ENCODE assay signal across 8 cellular contexts in genomic region chr1:171251042-171251740, GRCh38. TPM values are rescaled to one million over a fixed set of nuclear protein-coding genes. Genes with fewer than 3 reads are reported as not detected.
DNase-seq lines count a peak whose midpoint lies in the region; ATAC-seq lines count a peak whose summit lies in the region.

No MANE protein-coding gene starts in this region.

- no peak overlapping the region for H2BK5ac ChIP-seq in trophoblast cell (ENCODE audit: low read depth, low read length, poor library complexity)

- peaks cover 8% of the 10 kb centered on the region for H3K4me1 ChIP-seq in CD4-positive, CD25-positive, alpha-beta regulatory T cell (ENCODE audit: control insufficient read depth, insufficient read depth, low read length, poor library complexity, severe bottlenecking)
- peaks cover 0 to 5% of the 10 kb centered on the region in 2 experiments for H3K4me1 ChIP-seq in trophoblast cell (ENCODE audit: control insufficient read depth in 1 of 2, insufficient read depth in 2 of 2, low read length in 2 of 2)

- no peak overlapping the region for H3K4ac ChIP-seq in trophoblast cell (ENCODE audit: low read depth, low read length)

- peaks cover 0 to 13% (median 2%) of the 10 kb centered on the region in 4 donors for H3K4me1 Mint-ChIP-seq in CD4-positive, CD25-positive, alpha-beta regulatory T cell

- H3K36me3 ChIP-seq in CD4-positive, CD25-positive, alpha-beta regulatory T cell (ENCODE audit: control insufficient read depth, insufficient read depth, low read length), result no peaks in the 10 kb centered on the region
- H3K36me3 ChIP-seq in trophoblast cell (ENCODE audit: control insufficient read depth in 1 of 2, insufficient read depth in 2 of 2, low read length in 2 of 2), result no peaks in the 10 kb centered on the region

- peaks cover 4% of the 10 kb centered on the region for H3K79me2 ChIP-seq in trophoblast cell (ENCODE audit: control insufficient read depth, insufficient read depth, low read length, poor library complexity)

- H3K23ac ChIP-seq in trophoblast cell (ENCODE audit: low read length), result no peak overlapping the region

- peaks cover 2% of the 10 kb centered on the region for H3K79me1 ChIP-seq in trophoblast cell (ENCODE audit: low read length)

- H3K27me3 ChIP-seq in CD4-positive, CD25-positive, alpha-beta regulatory T cell (ENCODE audit: control insufficient read depth, insufficient read depth, low read length), result peaks cover 21% of the 10 kb centered on the region
- no peaks in the 10 kb centered on the region for H3K27me3 ChIP-seq in trophoblast cell (ENCODE audit: insufficient read depth, low read length)

- no CpG with 5 or more reads among the region's 26 CpGs for WGBS in trophoblast cell (ENCODE audit: extremely low coverage, insufficient coverage, insufficient read length)

- intact Hi-C loops in Right ventricle myocardium superior (cut with DNase I), result no loop called here

- peak overlapping the region; percentile 18 for H3K4me3 ChIP-seq in CD4-positive, CD25-positive, alpha-beta regulatory T cell (ENCODE audit: low read depth, low read length)
- peak overlapping the region; percentile 66 for H3K4me3 ChIP-seq in trophoblast cell (ENCODE audit: low read depth, low read length)

- peak overlapping the region; percentile 32 for H4K8ac ChIP-seq in trophoblast cell (ENCODE audit: low read depth, low read length)

- no peak overlapping the region for H4K12ac ChIP-seq in trophoblast cell (ENCODE audit: low read depth, low read length)

- H3K9ac ChIP-seq in trophoblast cell (ENCODE audit: low read length), result peak overlapping the region; percentile 65

- peak; percentile 38 to 53 for ATAC-seq in CD4-positive, CD25-positive, alpha-beta regulatory T cell (ENCODE audit: low read depth in 2 of 2)
- ATAC-seq in GM21447 (IDR thresholded peaks at IDR 0.05; ENCODE audit: unreplicated experiment) (peak; percentile 57), Right ventricle myocardium superior (ENCODE audit: poor library complexity) (peak; percentile 47)

- no peaks in the 10 kb centered on the region for H3K9me3 ChIP-seq in CD4-positive, CD25-positive, alpha-beta regulatory T cell (ENCODE audit: control insufficient read depth in 2 of 2, low read length in 2 of 2)
- no peaks in the 10 kb centered on the region for H3K9me3 ChIP-seq in trophoblast cell (ENCODE audit: insufficient read depth, low read depth, low read length)

- H3K27ac ChIP-seq in CD4-positive, CD25-positive, alpha-beta regulatory T cell (ENCODE audit: insufficient read depth, low read length, poor library complexity, severe bottlenecking), result no peak overlapping the region
- no peak overlapping the region for H3K27ac ChIP-seq in trophoblast cell (ENCODE audit: low read depth, low read length)

- H2AFZ ChIP-seq in trophoblast cell (ENCODE audit: insufficient read depth, low read length, poor library complexity), result peak overlapping the region; percentile 66

- peaks cover 35% of the 10 kb centered on the region for H3K27me3 Mint-ChIP-seq in CD4-positive, CD25-positive, alpha-beta regulatory T cell

- H3K4me2 ChIP-seq in trophoblast cell (ENCODE audit: low read length), result peak overlapping the region; percentile 96

- no peak overlapping the region for H3K14ac ChIP-seq in trophoblast cell (ENCODE audit: low read length)

- H2BK12ac ChIP-seq in trophoblast cell (ENCODE audit: low read length), result no peak overlapping the region

- no peak overlapping the region for H2AK5ac ChIP-seq in trophoblast cell (ENCODE audit: low read length)

- H3K18ac ChIP-seq in trophoblast cell (ENCODE audit: low read length), result no peak overlapping the region

- H3K36me3 Mint-ChIP-seq in CD4-positive, CD25-positive, alpha-beta regulatory T cell, result no peaks in the 10 kb centered on the region

- DNase-seq in CD4-positive, CD25-positive, alpha-beta regulatory T cell, result peak in 2 of 3 donors; percentile 5 to 20
- peak; percentile 86 to 96 for DNase-seq in NCI-H187 (lab: John Stamatoyannopoulos, UW)
- DNase-seq in activated T-cell treated with anti-CD3 and anti-CD28 coated beads, Interleukin-2, amount 50 U/mL, for 48 hours, result peak; percentile 52 to 54
- no peak for DNase-seq in Right ventricle myocardium superior
- DNase-seq in trophoblast cell, result peak; percentile 17 to 52
- DNase-seq in NCI-H1436 (lab: John Stamatoyannopoulos, UW), result no peak
- no peak for DNase-seq in putamen (ENCODE audit: low spot score)

- H4K91ac ChIP-seq in trophoblast cell (ENCODE audit: low read depth, low read length), result no peak overlapping the region

- no peak overlapping the region for H2BK120ac ChIP-seq in trophoblast cell (ENCODE audit: insufficient read depth, low read length, poor library complexity)

- peak overlapping the region; percentile 7 to 89 (median 74) for H3K4me3 Mint-ChIP-seq in CD4-positive, CD25-positive, alpha-beta regulatory T cell

- H3K27ac Mint-ChIP-seq in CD4-positive, CD25-positive, alpha-beta regulatory T cell, result no peak overlapping the region

- H3K9me3 Mint-ChIP-seq in CD4-positive, CD25-positive, alpha-beta regulatory T cell, result peaks cover 0 to 1% (median 0%) of the 10 kb centered on the region in 7 donors

RNA-seq across cellular contexts. Expression of gene FMO1, which starts 2.9 kb away (rescaled TPM):
- not detected for total RNA-seq in CD4-positive, CD25-positive, alpha-beta regulatory T cell
- polyA plus RNA-seq in CD4-positive, CD25-positive, alpha-beta regulatory T cell, result not detected
- total RNA-seq in Right ventricle myocardium superior, result 0.54 TPM
- 0.06 and 0.07 TPM in 2 replicates for polyA plus RNA-seq in trophoblast cell (2013)

Comparison
In these comparisons a context has a peak if more than half of its experiments do, and no peak if none do; other contexts are left out.
1. DNase-seq: peak in CD4-positive, CD25-positive, alpha-beta regulatory T cell (2 of 3), NCI-H187 (2 of 2), activated T-cell treated with anti-CD3 and anti-CD28 coated beads, Interleukin-2, amount 50 U/mL, for 48 hours (2 of 2) and trophoblast cell (2 of 2); none in Right ventricle myocardium superior (single experiment), NCI-H1436 (single experiment) and putamen (single experiment).
2. Peak in every context shown above with its lines, with median percentiles within 50 percentile points of each other: ATAC-seq.